Comparison of ENCODE assay signal across 14 cellular contexts in genomic region chr12:131102991-131103609, GRCh38.
DNase-seq lines count a peak whose midpoint lies in the region; ATAC-seq and TF ChIP-seq lines count a peak whose summit lies in the region.
"Had no signal": no experiment of that assay in that cellular context is flagged by ENCODE, and none has a peak within 500 bp of the region (broad histone marks: within the 10 kb centered on the region; RNA-seq: fewer than 3 reads in every experiment).

No MANE protein-coding gene starts in this region.

- no peak overlapping the region for H3K4me2 ChIP-seq in H9 (ENCODE audit: insufficient read depth, insufficient read length, low read length)
- no peak overlapping the region for H3K4me2 ChIP-seq in SK-N-SH

- H3K56ac ChIP-seq in H9 (ENCODE audit: insufficient read length, low read depth, low read length) = no peak overlapping the region

- TF ChIP-seq POLR2A in GM18505 (IDR thresholded peaks at IDR 0.05; ENCODE audit: borderline replicate concordance, extremely low read depth, insufficient read depth, insufficient read length) = no peak
- no peak for TF ChIP-seq POLR2A in ovary (IDR thresholded peaks at IDR 0.05)
- no peak for TF ChIP-seq POLR2A in esophagus squamous epithelium (IDR thresholded peaks at IDR 0.05)

- H3K9me3 Mint-ChIP-seq in H9 = no peaks in the 10 kb centered on the region
- H3K9me3 Mint-ChIP-seq: activated naive CD8-positive, alpha-beta T cell treated with anti-CD3 and anti-CD28 coated beads for 36 hours; T-helper 2 cell treated with Interferon-gamma antibody and Interleukin-4, amounts not matched to agents 5 μg/mL and 100 μg/mL, for 36 hours had no signal

- H3K4ac ChIP-seq in H9 (ENCODE audit: low read depth, low read length) = no peak overlapping the region

- no peak overlapping the region for H2BK12ac ChIP-seq in H9 (ENCODE audit: insufficient read length, low read depth, low read length)

- TF ChIP-seq EP300 in ovary (IDR thresholded peaks at IDR 0.05) (no peak), SK-N-SH (IDR thresholded peaks at IDR 0.05; ENCODE audit: borderline replicate concordance in 1 of 2, low read depth in 1 of 2, low read length in 1 of 2) (no peak)

- peaks cover 0 to 2% of the 10 kb centered on the region in 2 experiments; a peak in 2 of 4 replicates for H3K4me1 Mint-ChIP-seq in H9

- H3K79me2 ChIP-seq in H9 (ENCODE audit: insufficient read depth, low read length) (no peaks in the 10 kb centered on the region), SK-N-SH (ENCODE audit: insufficient read depth) (no peaks in the 10 kb centered on the region)

- H3K27ac ChIP-seq in H9 (ENCODE audit: insufficient read length, low read depth, low read length) = no peak overlapping the region
- no peak overlapping the region for H3K27ac ChIP-seq in ovary
- no peak overlapping the region for H3K27ac ChIP-seq in SK-N-SH (ENCODE audit: low read depth in 2 of 2, low read length in 1 of 2)
- no peak overlapping the region for H3K27ac ChIP-seq in esophagus squamous epithelium

- H3K9me3 ChIP-seq in H9 (ENCODE audit: control insufficient read depth, low read depth, low read length) (no peaks in the 10 kb centered on the region), ovary (no peaks in the 10 kb centered on the region), SK-N-SH (no peaks in the 10 kb centered on the region), esophagus squamous epithelium (no peaks in the 10 kb centered on the region)
- H3K9me3 ChIP-seq: HAP-1 had no signal

- H3K18ac ChIP-seq in H9 (ENCODE audit: insufficient read length, low read depth, low read length) = no peak overlapping the region

- WGBS in H9 (ENCODE audit: extremely low coverage, insufficient read length, low lambda C conversion rate) = no CpG with 5 or more reads among the region's 18 CpGs
- WGBS in ovary, 3 donors = 90 to 92% (median 90%) methylated on average over 18 of the region's 18 CpGs
- WGBS in SK-N-SH (ENCODE audit: low lambda C conversion rate) = 62% methylated on average over 14 of the region's 18 CpGs
- 80 to 90% methylated on average over 4 to 5 of the region's 18 CpGs for WGBS in esophagus squamous epithelium, 2 donors

- no peaks in the 10 kb centered on the region for H3K4me1 ChIP-seq in H9 (ENCODE audit: insufficient read depth, low read length)
- peaks cover 1% of the 10 kb centered on the region for H3K4me1 ChIP-seq in ovary (ENCODE audit: insufficient read depth)
- peaks cover 0 to 5% of the 10 kb centered on the region in 2 experiments; a peak in 1 of 4 replicates for H3K4me1 ChIP-seq in SK-N-SH (ENCODE audit: control insufficient read depth in 1 of 2, insufficient read depth in 2 of 2, low read depth in 1 of 2, low read length in 1 of 2)
- H3K4me1 ChIP-seq in esophagus squamous epithelium = peaks cover 3 to 19% (median 7%) of the 10 kb centered on the region in 3 donors
- H3K4me1 ChIP-seq: HAP-1 had no signal

- peaks cover 20% of the 10 kb centered on the region for H3K27me3 Mint-ChIP-seq in H9 (ENCODE audit: low read depth)

- H2BK20ac ChIP-seq in H9 (ENCODE audit: low read depth, low read length, poor library complexity, severe bottlenecking) = no peak overlapping the region

- H3K4me3 ChIP-seq in ovary = no peak overlapping the region
- no peak overlapping the region for H3K4me3 ChIP-seq in SK-N-SH (ENCODE audit: low read depth in 2 of 2, low read length in 1 of 2)
- no peak overlapping the region for H3K4me3 ChIP-seq in esophagus squamous epithelium
- H3K4me3 ChIP-seq: HAP-1 had no signal

- TF ChIP-seq RAD21 in SK-N-SH (IDR thresholded peaks at IDR 0.05; ENCODE audit: low read length) = no peak

- intact Hi-C loops in ovary (cut with DNase I) (loop anchor here in 3 of 4 donors (10.0 kb wide), 3 partner anchors 722 to 902 kb away; partner anchors contain the start of gene MMP17 (in 1 of the 3)), esophagus squamous epithelium (cut with DNase I) (loop anchor here (10.0 kb wide), 1 partner anchor 722 kb away; the partner anchor contains the start of gene MMP17)

- TF ChIP-seq CTCF in H9 (conservative IDR thresholded peaks at IDR 0.05) (no peak), ovary (IDR thresholded peaks at IDR 0.05) (no peak), SK-N-SH (IDR thresholded peaks at IDR 0.05) (no peak), esophagus squamous epithelium (IDR thresholded peaks at IDR 0.05) (no peak)

- H3K14ac ChIP-seq in H9 (ENCODE audit: insufficient read depth, low read length) = no peak overlapping the region

- ATAC-seq in GM18505 (IDR thresholded peaks at IDR 0.05; ENCODE audit: unreplicated experiment) = peak; percentile 49

- H4K5ac ChIP-seq in H9 (ENCODE audit: insufficient read length, low read depth, low read length) = no peak overlapping the region

- H2BK120ac ChIP-seq in H9 (ENCODE audit: low read depth, low read length, poor library complexity, severe bottlenecking) = no peak overlapping the region

- no peaks in the 10 kb centered on the region for H3K9me2 ChIP-seq in SK-N-SH

- no peaks in the 10 kb centered on the region for H4K20me1 ChIP-seq in H9 (ENCODE audit: control insufficient read depth, insufficient read depth, insufficient read length)
- no peaks in the 10 kb centered on the region for H4K20me1 ChIP-seq in SK-N-SH (ENCODE audit: insufficient read depth)

- no peak overlapping the region for H4K91ac ChIP-seq in H9 (ENCODE audit: insufficient read length, low read depth, low read length)

- no peak overlapping the region for H4K8ac ChIP-seq in H9 (replicated peaks; ENCODE audit: insufficient read length, low read depth, low read length)

- CTCF ChIA-PET in SK-N-SH (lab: Yijun Ruan, JAX) = interaction anchor here (1.0 to 6.2 kb wide), 19 partner anchors 12 to 730 kb away, joined by 3 to 164 read pairs (median 13); partner anchors contain the start of genes ADGRD1 and MMP17

- H3K36me3 ChIP-seq in ovary (no peaks in the 10 kb centered on the region), SK-N-SH (replicated peaks in 1 of 2; ENCODE audit: control insufficient read depth in 1 of 2, insufficient read depth in 2 of 2, low read length in 1 of 2) (no peaks in the 10 kb centered on the region), esophagus squamous epithelium (no peaks in the 10 kb centered on the region)
- H3K36me3 ChIP-seq: HAP-1 had no signal

- H2AK5ac ChIP-seq in H9 (ENCODE audit: insufficient read length, low read length) = no peak overlapping the region

- H2AFZ ChIP-seq in H9 (ENCODE audit: low read length) = no peak overlapping the region
- H2AFZ ChIP-seq in SK-N-SH (ENCODE audit: low read depth) = no peak overlapping the region

- no peak overlapping the region for H3K9ac ChIP-seq in H9 (ENCODE audit: extremely low read depth, insufficient read length, low read length)
- no peak overlapping the region for H3K9ac ChIP-seq in SK-N-SH

- no peaks in the 10 kb centered on the region for H3K27me3 ChIP-seq in H9 (ENCODE audit: insufficient read depth, low read length)
- H3K27me3 ChIP-seq in ovary = no peaks in the 10 kb centered on the region
- no peaks in the 10 kb centered on the region for H3K27me3 ChIP-seq in SK-N-SH (ENCODE audit: insufficient read depth)
- peaks cover 0 to 21% (median 0%) of the 10 kb centered on the region in 4 donors for H3K27me3 ChIP-seq in esophagus squamous epithelium

- POLR2A ChIA-PET in SK-N-SH (lab: Yijun Ruan, JAX) = no interaction called here

- no peaks in the 10 kb centered on the region for H3K23me2 ChIP-seq in H9 (ENCODE audit: insufficient read length, low read depth, low read length, poor library complexity, severe bottlenecking)

- H2BK5ac ChIP-seq in H9 (ENCODE audit: insufficient read length, low read length) = no peak overlapping the region

- no peak overlapping the region for H3T11ph ChIP-seq in H9 (ENCODE audit: low read length)

- H3F3A ChIP-seq in SK-N-SH (replicated peaks; ENCODE audit: insufficient read depth) = no peaks in the 10 kb centered on the region

- H3K4me3 Mint-ChIP-seq in H9 = no peak overlapping the region
- H3K4me3 Mint-ChIP-seq: activated naive CD8-positive, alpha-beta T cell treated with anti-CD3 and anti-CD28 coated beads for 36 hours; CD4-positive, alpha-beta memory T cell; T-helper 2 cell treated with Interferon-gamma antibody and Interleukin-4, amounts not matched to agents 5 μg/mL and 100 μg/mL, for 36 hours had no signal

- no peak overlapping the region for H3K23ac ChIP-seq in H9 (ENCODE audit: insufficient read length, low read depth, low read length)

- H3K79me1 ChIP-seq in H9 (ENCODE audit: insufficient read depth, low read depth, low read length, poor library complexity, severe bottlenecking) = no peaks in the 10 kb centered on the region

- no peaks in the 10 kb centered on the region for H3K36me3 Mint-ChIP-seq in H9 (ENCODE audit: insufficient read depth in 1 of 3, low read depth in 3 of 3)
- H3K36me3 Mint-ChIP-seq: activated naive CD8-positive, alpha-beta T cell treated with anti-CD3 and anti-CD28 coated beads for 36 hours; CD4-positive, alpha-beta memory T cell had no signal

- DNase-seq in H9 (peak; percentile 35), ovary (peak in 3 of 5 donors; percentile 7 to 31 (median 15)), OCI-M2 (lab: John Stamatoyannopoulos, UW; ENCODE audit: unreplicated experiment) (no peak), NCI-H1105 treated with DMSO at 0.1 percent for 48 hours (lab: John Stamatoyannopoulos, UW) (no peak), SK-N-SH (no peak), esophagus squamous epithelium (lab: John Stamatoyannopoulos, UW) (no peak)
- DNase-seq in activated CD8-positive, alpha-beta memory T cell treated with anti-CD3 and anti-CD28 coated beads, Interleukin-2, amount 50 U/mL, for 48 hours = peak; percentile 39
- DNase-seq: activated naive CD8-positive, alpha-beta T cell treated with anti-CD3 and anti-CD28 coated beads for 36 hours; midbrain; NCI-H2029 treated with DMSO at 0.1 percent for 48 hours had no signal

- H2BK15ac ChIP-seq in H9 (ENCODE audit: low read depth, low read length) = no peak overlapping the region

- H3K27ac Mint-ChIP-seq in H9 = no peak overlapping the region
- H3K27ac Mint-ChIP-seq: activated naive CD8-positive, alpha-beta T cell treated with anti-CD3 and anti-CD28 coated beads for 36 hours; CD4-positive, alpha-beta memory T cell; T-helper 2 cell treated with Interferon-gamma antibody and Interleukin-4, amounts not matched to agents 5 μg/mL and 100 μg/mL, for 36 hours had no signal

TF ChIP-seq in SK-N-SH, 30 proteins besides CTCF, POLR2A, EP300 and RAD21 (continues in another document):
- TF ChIP-seq FOXJ3 (CRISPR knock-in tag; IDR thresholded peaks at IDR 0.05) (no peak), MEF2A (IDR thresholded peaks at IDR 0.05; ENCODE audit: borderline replicate concordance, low read depth) (no peak), EZH2phosphoT487 (IDR thresholded peaks at IDR 0.05; ENCODE audit: borderline replicate concordance, low read depth) (no peak), GABPA (IDR thresholded peaks at IDR 0.05; ENCODE audit: low read depth) (no peak)
- TF ChIP-seq, protein P1, sequence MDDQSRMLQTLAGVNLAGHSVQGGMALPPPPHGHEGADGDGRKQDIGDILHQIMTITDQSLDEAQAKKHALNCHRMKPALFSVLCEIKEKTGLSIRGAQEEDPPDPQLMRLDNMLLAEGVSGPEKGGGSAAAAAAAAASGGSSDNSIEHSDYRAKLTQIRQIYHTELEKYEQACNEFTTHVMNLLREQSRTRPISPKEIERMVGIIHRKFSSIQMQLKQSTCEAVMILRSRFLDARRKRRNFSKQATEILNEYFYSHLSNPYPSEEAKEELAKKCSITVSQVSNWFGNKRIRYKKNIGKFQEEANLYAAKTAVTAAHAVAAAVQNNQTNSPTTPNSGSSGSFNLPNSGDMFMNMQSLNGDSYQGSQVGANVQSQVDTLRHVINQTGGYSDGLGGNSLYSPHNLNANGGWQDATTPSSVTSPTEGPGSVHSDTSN (IDR thresholded peaks at IDR 0.05) = no peak

Comparison
In these comparisons a context has a peak if more than half of its experiments do, and no peak if none do; other contexts are left out.
1. DNase-seq: peak in H9 (single experiment), activated CD8-positive, alpha-beta memory T cell treated with anti-CD3 and anti-CD28 coated beads, Interleukin-2, amount 50 U/mL, for 48 hours (single experiment) and ovary (3 of 5); none in OCI-M2 (single experiment), NCI-H1105 treated with DMSO at 0.1 percent for 48 hours (single experiment), SK-N-SH (single experiment) and esophagus squamous epithelium (single experiment).